Comparison of ENCODE assay signal across 1 cellular context in the genomic region with DNA sequence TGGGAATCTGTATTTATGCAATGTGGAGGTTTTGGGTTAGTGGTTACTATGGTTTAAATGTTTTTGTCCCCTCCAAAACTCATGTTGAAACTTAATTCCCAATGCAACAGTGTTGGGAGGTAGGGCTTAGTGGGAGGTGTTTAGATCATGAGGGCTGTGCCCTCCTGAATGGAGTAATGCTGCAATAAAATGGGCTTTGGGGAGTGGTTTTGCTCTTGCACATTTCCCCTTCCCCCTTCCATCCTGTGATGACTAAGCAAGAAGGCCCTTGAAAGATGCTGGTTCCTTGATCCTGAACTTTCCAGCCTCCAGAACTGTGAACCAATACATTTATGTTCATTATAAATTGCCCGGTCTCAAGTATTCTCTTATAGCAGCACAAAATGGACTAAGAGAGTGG.
TF ChIP-seq lines count a peak whose summit lies in the region.

No MANE protein-coding gene starts in this region.

TF ChIP-seq in HCT116, 20 proteins besides CTCF, POLR2A, EP300 and RAD21 (continued from another document):
- TF ChIP-seq, protein P1, sequence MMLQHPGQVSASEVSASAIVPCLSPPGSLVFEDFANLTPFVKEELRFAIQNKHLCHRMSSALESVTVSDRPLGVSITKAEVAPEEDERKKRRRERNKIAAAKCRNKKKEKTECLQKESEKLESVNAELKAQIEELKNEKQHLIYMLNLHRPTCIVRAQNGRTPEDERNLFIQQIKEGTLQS (IDR thresholded peaks at IDR 0.05) = no peak
- TF ChIP-seq FOSL1 (IDR thresholded peaks at IDR 0.05; ENCODE audit: low read depth) (no peak), TCF7L2 (IDR thresholded peaks at IDR 0.05; ENCODE audit: borderline replicate concordance, extremely low read depth, insufficient read depth, insufficient read length) (no peak), CBX3 (IDR thresholded peaks at IDR 0.05; ENCODE audit: low read depth) (no peak), SRF (IDR thresholded peaks at IDR 0.05; ENCODE audit: low read depth) (no peak)
- TF ChIP-seq, protein P2, sequence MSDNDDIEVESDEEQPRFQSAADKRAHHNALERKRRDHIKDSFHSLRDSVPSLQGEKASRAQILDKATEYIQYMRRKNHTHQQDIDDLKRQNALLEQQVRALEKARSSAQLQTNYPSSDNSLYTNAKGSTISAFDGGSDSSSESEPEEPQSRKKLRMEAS (IDR thresholded peaks at IDR 0.05) = no peak
